ENCODE assay signal across 8 cellular contexts in the genomic region with DNA sequence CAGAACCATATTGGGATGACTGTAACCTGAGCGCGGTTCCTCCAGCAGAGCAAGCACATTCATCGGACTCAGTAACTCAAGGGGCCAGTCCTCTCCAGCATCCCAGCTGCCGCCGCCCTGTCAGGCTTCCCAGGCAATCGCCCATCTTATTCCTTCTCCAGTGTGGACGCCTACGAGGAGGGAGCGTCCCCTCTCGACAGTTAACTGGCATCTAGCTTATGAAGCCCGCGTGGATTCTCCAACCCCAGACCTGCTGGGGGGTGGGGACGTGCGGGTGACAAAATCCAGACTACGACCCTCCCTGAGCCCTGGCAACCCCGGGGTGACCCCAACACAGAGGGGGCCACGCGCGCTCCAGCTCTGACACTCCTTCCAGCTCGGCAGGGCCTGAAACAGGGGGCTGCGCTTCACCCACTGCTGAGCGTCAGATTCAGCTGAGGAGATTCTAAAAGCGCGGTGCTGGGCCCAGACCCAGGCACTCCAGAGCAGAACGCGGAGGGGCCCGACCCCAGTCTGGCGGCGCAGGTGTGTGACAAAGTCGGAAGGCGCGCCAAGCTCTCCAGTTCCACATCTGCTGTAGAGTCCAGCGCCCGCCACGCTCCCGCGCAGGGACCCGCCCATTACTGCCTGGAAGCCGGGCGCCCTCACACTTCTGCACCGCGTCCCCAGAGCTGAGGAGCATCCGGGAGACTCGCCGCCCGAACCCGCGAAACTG. TPM values are rescaled to one million over a fixed set of nuclear protein-coding genes. Genes with fewer than 3 reads are reported as not detected.
A peak's percentile ranks its signal among the peaks of the same experiment; 100 is the strongest.
DNase-seq lines count a peak whose midpoint lies in the region; ATAC-seq and TF ChIP-seq lines count a peak whose summit lies in the region.

No MANE protein-coding gene starts in this region.

- peak overlapping the region; percentile 75; the same call in 1 of the 2 replicates for H3K27ac ChIP-seq in MM.1S (ENCODE audit: low read length)
- peak overlapping the region; percentile 77 to 91 (median 86) for H3K27ac ChIP-seq in spleen

- H2AFZ ChIP-seq in MM.1S (ENCODE audit: low read length) = peak overlapping the region; percentile 82

- no peaks in the 10 kb centered on the region for H3K9me3 ChIP-seq in MM.1S (replicated peaks; ENCODE audit: insufficient read depth, low read length)
- H3K9me3 ChIP-seq in spleen = peaks cover 0 to 21% (median 15%) of the 10 kb centered on the region in 8 donors

- no peaks in the 10 kb centered on the region for H3K9me2 ChIP-seq in MM.1S (replicated peaks; ENCODE audit: insufficient read depth, low read length)

- H4K20me1 ChIP-seq in MM.1S (ENCODE audit: insufficient read depth, low read length) = no peaks in the 10 kb centered on the region

- DNase-seq in AG04449 (ENCODE audit: low read depth, low spot score) (no peak), GM12864 (ENCODE audit: low read depth) (no peak), MM.1S (peak; percentile 19), SHP77 (lab: John Stamatoyannopoulos, UW) (peak; percentile 45 to 74), cerebellar cortex (ENCODE audit: low spot score) (peak; percentile 77), kidney epithelial cell (ENCODE audit: low read depth) (peak; percentile 26), spleen (peak; percentile 95)

- peaks cover 5% of the 10 kb centered on the region; the same call in 1 of the 2 replicates for H3F3A ChIP-seq in MM.1S (ENCODE audit: insufficient read depth, low read length)

- H3K4me3 ChIP-seq in AG04449 (ENCODE audit: low read depth, low read length) (peak overlapping the region; percentile 73), GM12864 (ENCODE audit: low read depth, low read length) (peak overlapping the region; percentile 80), MM.1S (ENCODE audit: low read length) (peak overlapping the region; percentile 74), kidney epithelial cell (ENCODE audit: low read depth, low read length) (peak overlapping the region; percentile 49), spleen (peak overlapping the region; percentile 67 to 92 (median 76))

- H3K4me2 ChIP-seq in MM.1S (ENCODE audit: low read depth, low read length) = peak overlapping the region; percentile 65

- no peaks in the 10 kb centered on the region for H3K36me3 ChIP-seq in MM.1S (replicated peaks; ENCODE audit: insufficient read depth, low read length)
- no peaks in the 10 kb centered on the region for H3K36me3 ChIP-seq in kidney epithelial cell (ENCODE audit: control insufficient read depth, insufficient read depth, low read length)
- no peaks in the 10 kb centered on the region for H3K36me3 ChIP-seq in spleen

- peak in 1 of 3 donors; percentile 41 for TF ChIP-seq POLR2A in spleen (IDR thresholded peaks at IDR 0.05)

- POLR2A ChIA-PET in AG04449 (lab: Yijun Ruan, JAX) = interaction anchor here (0.5 to 2.0 kb wide), 6 partner anchors 10 to 291 kb away, joined by 3 to 8 read pairs (median 3); a partner anchor contains a TSS

- no peaks in the 10 kb centered on the region for H3K27me3 ChIP-seq in MM.1S (replicated peaks; ENCODE audit: insufficient read depth, low read length)
- no peaks in the 10 kb centered on the region for H3K27me3 ChIP-seq in kidney epithelial cell (ENCODE audit: control insufficient read depth, insufficient read depth, low read length)
- H3K27me3 ChIP-seq in spleen (replicated peaks in 1 of 7) = no peaks in the 10 kb centered on the region

- peak; percentile 48 for ATAC-seq in HG02571 (IDR thresholded peaks at IDR 0.05; ENCODE audit: unreplicated experiment)

- intact Hi-C loops in spleen (cut with DNase I; ENCODE audit: low total_unique reads) = no loop called here

- H3K4me1 ChIP-seq in MM.1S (ENCODE audit: low read length) (peaks cover 12% of the 10 kb centered on the region; the same call in 1 of the 2 replicates), spleen (peaks cover 10 to 24% (median 18%) of the 10 kb centered on the region in 6 donors)

- H3K79me2 ChIP-seq in MM.1S (ENCODE audit: low read length) = no peaks in the 10 kb centered on the region

- WGBS in spleen, 5 donors = 0 to 1% (median 0%) methylated on average over 24 to 48 of the region's 48 CpGs

- CTCF ChIA-PET in AG04449 (lab: Yijun Ruan, JAX) = interaction anchor here (0.6 to 12.5 kb wide), 10 partner anchors 9 to 421 kb away, joined by 3 to 257 read pairs (median 4); no protein-coding TSS in a partner anchor

- TF ChIP-seq CTCF in AG04449 (IDR thresholded peaks at IDR 0.05; ENCODE audit: insufficient read depth, low read length, missing control alignments) (no peak), GM12864 (IDR thresholded peaks at IDR 0.05; ENCODE audit: low read depth, low read length, missing control alignments) (no peak), MM.1S (IDR thresholded peaks at IDR 0.05; ENCODE audit: low read length) (no peak), kidney epithelial cell (IDR thresholded peaks at IDR 0.05; ENCODE audit: insufficient read depth, low read length, poor library complexity, severe bottlenecking) (peak; percentile 14), spleen (IDR thresholded peaks at IDR 0.05 in 8 of 11, conservative IDR thresholded peaks at IDR 0.05 in 3 of 11) (no peak)

- H3K9ac ChIP-seq in MM.1S (ENCODE audit: low read length) = peak overlapping the region; percentile 86

RNA-seq across cellular contexts. Expression of a gene that starts 43.9 kb away (rescaled TPM):
- total RNA-seq in kidney epithelial cell (0.14 and 0.17 TPM in 2 replicates), spleen (1 to 10 TPM; 3.1 to 9.0 (median 5.4) TPM)
- 1 to 10 TPM in 2 of 3 donors, under 1 TPM in 1; 0.93 to 1.4 (median 1.3) TPM for polyA plus RNA-seq in spleen

RNA-seq across cellular contexts. Expression of a gene that starts 50.1 kb away (rescaled TPM):
- 44.2 and 44.4 TPM in 2 replicates for total RNA-seq in kidney epithelial cell
- 10 to 100 TPM; 25.7 to 65.9 (median 45.3) TPM for total RNA-seq in spleen
- polyA plus RNA-seq in spleen = 10 to 100 TPM; 17.6 to 25.8 (median 23.4) TPM

Comparison
In these comparisons a context has a peak if more than half of its experiments do, and no peak if none do; other contexts are left out.
1. DNase-seq: peak in MM.1S (single experiment), SHP77 (2 of 2), cerebellar cortex (single experiment), kidney epithelial cell (single experiment) and spleen (single experiment); none in AG04449 (single experiment) and GM12864 (single experiment).
2. Peak in every context shown above with its lines, with median percentiles within 50 percentile points of each other: H3K4me3 ChIP-seq.